8 cellular contexts compared by ENCODE assay signal in genomic region chr14:55353686-55354467, GRCh38.
DNase-seq lines count a peak whose midpoint lies in the region; ATAC-seq lines count a peak whose summit lies in the region.

No MANE protein-coding gene starts in this region.

- H3K4me3 Mint-ChIP-seq in activated T-cell treated with anti-CD3 and anti-CD28 coated beads, Interleukin-2, amount 50 U/mL, for 24 hours, result peak overlapping the region; percentile 5
- H3K4me3 Mint-ChIP-seq in stimulated activated effector memory CD8-positive, alpha-beta T cell treated with anti-CD3 and anti-CD28 coated beads, Interleukin-12 subunit alpha, Interleukin-12 subunit beta, amount 100 ng/mL, for 72 hours, result peak overlapping the region; percentile 50

- peaks cover 43% of the 10 kb centered on the region for H3K36me3 Mint-ChIP-seq in activated T-cell treated with anti-CD3 and anti-CD28 coated beads, Interleukin-2, amount 50 U/mL, for 24 hours (ENCODE audit: low read depth)
- peaks cover 13% of the 10 kb centered on the region for H3K36me3 Mint-ChIP-seq in stimulated activated effector memory CD8-positive, alpha-beta T cell treated with anti-CD3 and anti-CD28 coated beads, Interleukin-12 subunit alpha, Interleukin-12 subunit beta, amount 100 ng/mL, for 72 hours

- intact Hi-C loops in head of caudate nucleus (cut with DNase I), result loop anchor here (5.0 kb wide), 1 partner anchor 82 kb away; the partner anchor contains the start of gene FBXO34

- no peaks in the 10 kb centered on the region for H3K9me3 Mint-ChIP-seq in activated T-cell treated with anti-CD3 and anti-CD28 coated beads, Interleukin-2, amount 50 U/mL, for 24 hours
- H3K9me3 Mint-ChIP-seq in stimulated activated effector memory CD8-positive, alpha-beta T cell treated with anti-CD3 and anti-CD28 coated beads, Interleukin-12 subunit alpha, Interleukin-12 subunit beta, amount 100 ng/mL, for 72 hours, result no peaks in the 10 kb centered on the region

- peak; percentile 66 for ATAC-seq in stimulated activated effector memory CD8-positive, alpha-beta T cell treated with anti-CD3 and anti-CD28 coated beads, Interleukin-12 subunit alpha, Interleukin-12 subunit beta, amount 100 ng/mL, for 72 hours
- no peak for ATAC-seq in HG02973 (IDR thresholded peaks at IDR 0.05; ENCODE audit: unreplicated experiment)

- DNase-seq in activated effector memory CD4-positive, alpha-beta T cell treated with anti-CD3 and anti-CD28 coated beads, Interleukin-2, amount 50 U/mL, for 16 hours, result peak; percentile 64
- no peak for DNase-seq in activated effector memory CD4-positive, alpha-beta T cell treated with Interleukin-2 at 50 U/mL for 16 hours
- DNase-seq in activated T-cell treated with anti-CD3 and anti-CD28 coated beads, Interleukin-2, amount 50 U/mL, for 24 hours, result no peak
- DNase-seq in head of caudate nucleus (peak in 40 of 42 donors; percentile 25 to 86 (median 59)), SW 1271 (lab: John Stamatoyannopoulos, UW) (no peak), NCI-H1694 treated with DMSO at 0.1 percent for 48 hours (lab: John Stamatoyannopoulos, UW) (no peak)
- DNase-seq in stimulated activated effector memory CD8-positive, alpha-beta T cell treated with anti-CD3 and anti-CD28 coated beads, Interleukin-12 subunit alpha, Interleukin-12 subunit beta, amount 100 ng/mL, for 72 hours (ENCODE audit: low spot score in 2 of 2), result no peak

- H3K27me3 Mint-ChIP-seq in activated T-cell treated with anti-CD3 and anti-CD28 coated beads, Interleukin-2, amount 50 U/mL, for 24 hours, result no peaks in the 10 kb centered on the region

- peak overlapping the region; percentile 88 for H3K27ac Mint-ChIP-seq in activated T-cell treated with anti-CD3 and anti-CD28 coated beads, Interleukin-2, amount 50 U/mL, for 24 hours
- H3K27ac Mint-ChIP-seq in stimulated activated effector memory CD8-positive, alpha-beta T cell treated with anti-CD3 and anti-CD28 coated beads, Interleukin-12 subunit alpha, Interleukin-12 subunit beta, amount 100 ng/mL, for 72 hours, result peak overlapping the region; percentile 92

- H3K4me1 Mint-ChIP-seq in activated T-cell treated with anti-CD3 and anti-CD28 coated beads, Interleukin-2, amount 50 U/mL, for 24 hours (ENCODE audit: low read depth), result peaks cover 38% of the 10 kb centered on the region
- H3K4me1 Mint-ChIP-seq in stimulated activated effector memory CD8-positive, alpha-beta T cell treated with anti-CD3 and anti-CD28 coated beads, Interleukin-12 subunit alpha, Interleukin-12 subunit beta, amount 100 ng/mL, for 72 hours, result peaks cover 19% of the 10 kb centered on the region

Comparison
In these comparisons a context has a peak if more than half of its experiments do, and no peak if none do; other contexts are left out.
1. DNase-seq: peak in activated effector memory CD4-positive, alpha-beta T cell treated with anti-CD3 and anti-CD28 coated beads, Interleukin-2, amount 50 U/mL, for 16 hours (single experiment) and head of caudate nucleus (40 of 42); none in activated effector memory CD4-positive, alpha-beta T cell treated with Interleukin-2 at 50 U/mL for 16 hours (single experiment), activated T-cell treated with anti-CD3 and anti-CD28 coated beads, Interleukin-2, amount 50 U/mL, for 24 hours (single experiment), stimulated activated effector memory CD8-positive, alpha-beta T cell treated with anti-CD3 and anti-CD28 coated beads, Interleukin-12 subunit alpha, Interleukin-12 subunit beta, amount 100 ng/mL, for 72 hours (0 of 2), SW 1271 (0 of 2) and NCI-H1694 treated with DMSO at 0.1 percent for 48 hours (single experiment).